Comparison of ENCODE assay signal across 25 cellular contexts in genomic region chr6:138285800-138286199, GRCh38.
DNase-seq lines count a peak whose midpoint lies in the region; ATAC-seq and TF ChIP-seq lines count a peak whose summit lies in the region.
"Had no signal": no experiment of that assay in that cellular context is flagged by ENCODE, and none has a peak within 500 bp of the region (broad histone marks: within the 10 kb centered on the region; RNA-seq: fewer than 3 reads in every experiment).

No MANE protein-coding gene starts in this region.

- POLR2A ChIA-PET in HCT116 (lab: Charles Lee): no interaction called here

- RAD21 ChIA-PET in HCT116 (lab: Charles Lee; ENCODE audit: low non-redundant PET in 1 of 2, low total read pairs in 2 of 2, uncharacterized antibody in 2 of 2, unreplicated experiment in 2 of 2): no interaction called here

- no peak overlapping the region for H3K9ac ChIP-seq in HCT116 (ENCODE audit: low read length)

- BruUV-seq in HCT116 (replicated peaks; lab: Mats Ljungman, UMichigan): no TSS peak

- H4K20me1 ChIP-seq in HCT116 (ENCODE audit: insufficient read depth): no peaks in the 10 kb centered on the region

- no peaks in the 10 kb centered on the region for H3K79me2 ChIP-seq in HCT116 (ENCODE audit: insufficient read depth, low read length)

- TF ChIP-seq RAD21 in HCT116 (IDR thresholded peaks at IDR 0.05; ENCODE audit: low read depth): peak; percentile 49

- peak; percentile 48; the same call in 1 of the 2 replicates for ATAC-seq in HCT116
- ATAC-seq in GM18505 (IDR thresholded peaks at IDR 0.05; ENCODE audit: unreplicated experiment): no peak
- ATAC-seq in GM21360 (IDR thresholded peaks at IDR 0.05; ENCODE audit: unreplicated experiment): no peak

- H3K4me3 ChIP-seq in HCT116 (replicated peaks in 1 of 2; ENCODE audit: low read depth in 1 of 2, low read length in 2 of 2): no peak overlapping the region
- no peak overlapping the region for H3K4me3 ChIP-seq in epithelial cell of proximal tubule (ENCODE audit: low read depth, low read length)
- H3K4me3 ChIP-seq in vagina: no peak overlapping the region
- H3K4me3 ChIP-seq: adrenal gland, coronary artery, stomach, tibial artery had no signal

- no peaks in the 10 kb centered on the region for H3K9me3 ChIP-seq in HCT116 (ENCODE audit: control insufficient read depth in 1 of 2, insufficient read depth in 1 of 2, low read depth in 1 of 2, low read length in 2 of 2)
- H3K9me3 ChIP-seq in vagina: no peaks in the 10 kb centered on the region
- H3K9me3 ChIP-seq: adrenal gland, stomach, tibial artery had no signal

- H2AFZ ChIP-seq in HCT116 (ENCODE audit: low read depth, low read length, poor library complexity, severe bottlenecking): no peak overlapping the region

- H3K4me1 ChIP-seq in HCT116 (ENCODE audit: control insufficient read depth in 1 of 2, insufficient read depth in 2 of 2, low read length in 2 of 2) (peaks cover 6 to 25% of the 10 kb centered on the region in 2 experiments), vagina (no peaks in the 10 kb centered on the region)
- H3K4me1 ChIP-seq: adrenal gland, tibial artery had no signal

- DNase-seq in HCT116 (ENCODE audit: low read depth, low spot score) (no peak), UCSD-AML1 (lab: John Stamatoyannopoulos, UW; ENCODE audit: unreplicated experiment) (peak; percentile 17), epithelial cell of proximal tubule (ENCODE audit: low read depth) (no peak), glomerular visceral epithelial cell (ENCODE audit: extremely low spot score) (no peak), vagina (ENCODE audit: extremely low spot score in 2 of 2) (no peak)
- DNase-seq: activated CD4-positive, alpha-beta T cell treated with anti-CD3 and anti-CD28 coated beads for 1 hour; activated CD8-positive, alpha-beta memory T cell treated with anti-CD3 and anti-CD28 coated beads for 24 hours; activated naive CD4-positive, alpha-beta T cell treated with Interleukin-2 at 50 U/mL for 16 hours; activated T-cell treated with anti-CD3 and anti-CD28 coated beads, Interleukin-2, amount 50 U/mL, for 24 hours; adrenal gland; KG1; kidney; mammary epithelial cell; MV-4-11; NCI-H526 treated with DMSO at 0.1 percent for 48 hours; posterior cingulate gyrus; Right ventricle myocardium superior; stimulated activated CD8-positive, alpha-beta memory T cell treated with anti-CD3 and anti-CD28 coated beads, Interleukin-4, amount 100 ng/mL, for 48 hours; stomach; T1000; tibial artery had no signal

- CTCF ChIA-PET in HCT116 (lab: Charles Lee): interaction anchor here (0.6 to 0.7 kb wide), 2 partner anchors 138 to 717 kb away, joined by 3 to 4 read pairs; no protein-coding TSS in a partner anchor

- peak; percentile 22 for TF ChIP-seq CTCF in C4-2B (conservative IDR thresholded peaks at IDR 0.05)
- TF ChIP-seq CTCF in HCT116 (IDR thresholded peaks at IDR 0.05 in 2 of 3, conservative IDR thresholded peaks at IDR 0.05 in 1 of 3; ENCODE audit: borderline replicate concordance in 1 of 3, insufficient read depth in 1 of 3, low read depth in 2 of 3, low read length in 2 of 3): peak; percentile 32 to 40 (median 38); a peak in 4 of 6 replicates
- peak; percentile 15 for TF ChIP-seq CTCF in epithelial cell of proximal tubule (conservative IDR thresholded peaks at IDR 0.05; ENCODE audit: low read depth, low read length)
- no peak for TF ChIP-seq CTCF in vagina (IDR thresholded peaks at IDR 0.05)

- H3K9me2 ChIP-seq in HCT116 (ENCODE audit: insufficient read depth): no peaks in the 10 kb centered on the region

- no peak overlapping the region for H3K4me2 ChIP-seq in HCT116 (ENCODE audit: low read length)

- intact Hi-C loops in HCT116 (cut with micrococcal nuclease): loop anchor here (5.0 to 10.0 kb wide), 2 partner anchors 229 to 283 kb away; no protein-coding TSS in a partner anchor
- intact Hi-C loops in vagina (cut with DNase I): no loop called here

- H3K36me3 ChIP-seq in HCT116 (ENCODE audit: control insufficient read depth in 1 of 2, insufficient read depth in 2 of 2, low read length in 2 of 2): no peaks in the 10 kb centered on the region
- no peaks in the 10 kb centered on the region for H3K36me3 ChIP-seq in vagina
- H3K36me3 ChIP-seq: adrenal gland, tibial artery had no signal

- no peaks in the 10 kb centered on the region for H3K27me3 ChIP-seq in HCT116 (ENCODE audit: insufficient read depth, low read length)
- no peaks in the 10 kb centered on the region for H3K27me3 ChIP-seq in vagina
- H3K27me3 ChIP-seq: adrenal gland, stomach, tibial artery had no signal

- no peak for TF ChIP-seq POLR2A in HCT116 (IDR thresholded peaks at IDR 0.05; ENCODE audit: borderline replicate concordance, extremely low read depth, insufficient read depth, insufficient read length)
- TF ChIP-seq POLR2A in GM18505 (IDR thresholded peaks at IDR 0.05; ENCODE audit: borderline replicate concordance, extremely low read depth, insufficient read depth, insufficient read length): no peak
- no peak for TF ChIP-seq POLR2A in vagina (IDR thresholded peaks at IDR 0.05)

- H3K27ac ChIP-seq in C4-2B (no peak overlapping the region), HCT116 (ENCODE audit: low read depth, low read length) (no peak overlapping the region), vagina (no peak overlapping the region)
- H3K27ac ChIP-seq: adrenal gland, coronary artery, stomach, tibial artery had no signal

TF ChIP-seq in HCT116, 20 proteins besides CTCF, POLR2A, EP300 and RAD21 (continues in another document):
- TF ChIP-seq SP1 (IDR thresholded peaks at IDR 0.05; ENCODE audit: low read depth) (no peak), ZBTB33 (IDR thresholded peaks at IDR 0.05; ENCODE audit: extremely low read depth, insufficient replicate concordance, low read length) (no peak), EZH2phosphoT487 (IDR thresholded peaks at IDR 0.05; ENCODE audit: borderline replicate concordance) (no peak), YY1 (IDR thresholded peaks at IDR 0.05; ENCODE audit: extremely low read depth, insufficient replicate concordance, low read depth, low read length) (no peak), SRF (IDR thresholded peaks at IDR 0.05; ENCODE audit: low read depth) (no peak), FOSL1 (IDR thresholded peaks at IDR 0.05; ENCODE audit: low read depth) (no peak), SIN3A (IDR thresholded peaks at IDR 0.05; ENCODE audit: low read depth) (no peak), ZFX (IDR thresholded peaks at IDR 0.05) (no peak), EZH2 (IDR thresholded peaks at IDR 0.05) (no peak), CEBPB (IDR thresholded peaks at IDR 0.05; ENCODE audit: low read depth) (no peak), POLR2AphosphoS5 (IDR thresholded peaks at IDR 0.05; ENCODE audit: low read depth, low read length) (no peak), REST (IDR thresholded peaks at IDR 0.05; ENCODE audit: low read depth) (no peak), JUND (IDR thresholded peaks at IDR 0.05) (no peak), EGR1 (IDR thresholded peaks at IDR 0.05; ENCODE audit: low read depth) (no peak), ELF1 (IDR thresholded peaks at IDR 0.05; ENCODE audit: borderline replicate concordance, low read depth) (no peak), TCF7L2 (IDR thresholded peaks at IDR 0.05; ENCODE audit: borderline replicate concordance, extremely low read depth, insufficient read depth, insufficient read length) (no peak), MAX (IDR thresholded peaks at IDR 0.05) (no peak), ATF3 (IDR thresholded peaks at IDR 0.05) (no peak)

Comparison
In these comparisons a context has a peak if more than half of its experiments do, and no peak if none do; other contexts are left out.
1. CTCF ChIP-seq: peak in C4-2B (single experiment), HCT116 (3 of 3) and epithelial cell of proximal tubule (single experiment); none in vagina (0 of 3).